20 cellular contexts compared by ENCODE assay signal in the genomic region with DNA sequence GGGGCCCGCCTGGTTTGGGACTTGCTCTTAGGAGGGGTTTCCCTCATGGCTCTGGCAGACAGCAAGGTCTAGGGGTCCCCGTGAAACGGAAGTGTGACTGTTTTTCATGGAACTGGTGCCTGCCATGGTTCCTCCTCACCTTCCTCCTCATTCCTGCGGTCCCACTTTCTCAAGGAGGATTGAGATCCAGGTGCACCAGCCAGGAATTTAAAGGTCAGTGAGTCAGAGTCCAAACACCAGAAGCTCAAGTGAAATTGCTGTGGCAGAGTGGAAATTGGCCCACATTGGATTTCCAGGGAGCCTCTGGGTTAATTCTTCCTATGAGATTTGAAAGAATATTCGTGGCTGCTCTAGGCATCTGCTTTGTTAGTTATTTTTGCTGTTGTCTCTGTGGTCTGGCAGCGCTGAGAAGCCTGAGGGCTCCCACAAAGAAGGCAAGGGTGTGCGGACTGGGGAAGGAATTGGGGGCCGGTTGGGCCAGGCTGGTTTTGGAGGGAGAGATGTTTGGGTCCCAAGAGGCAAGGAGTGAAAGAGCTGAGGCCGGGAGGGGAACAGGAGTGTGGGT.
"Had no signal": no experiment of that assay in that cellular context is flagged by ENCODE, and none has a peak within 500 bp of the region (broad histone marks: within the 10 kb centered on the region; RNA-seq: fewer than 3 reads in every experiment).

No MANE protein-coding gene starts in this region.

- H2AFZ ChIP-seq: neural progenitor cell had no signal

- DNase-seq: activated B cell treated with CpG ODN at 0.5 μM for 24 hours; activated CD4-positive, alpha-beta T cell treated with anti-CD3 and anti-CD28 coated beads for 4 hours; activated CD4-positive, alpha-beta T cell treated with anti-CD3 and anti-CD28 coated beads, Interleukin-2, amount 50 U/mL, for 48 hours; activated CD8-positive, alpha-beta memory T cell treated with anti-CD3 and anti-CD28 coated beads, Interleukin-2, amount 50 U/mL, for 48 hours; activated naive CD4-positive, alpha-beta T cell; activated T-cell treated with anti-CD3 and anti-CD28 coated beads, Interleukin-2, amount 50 U/mL, for 4 hours; effector CD8-positive, alpha-beta T cell; foreskin keratinocyte; left lung; mucosa of descending colon; naive thymus-derived CD4-positive, alpha-beta T cell; stimulated activated CD4-positive, alpha-beta T cell treated with anti-CD3 and anti-CD28 coated beads, Interleukin-4, amount 100 ng/mL, for 4 hours; SW 1271; T-helper 17 cell; uterus had no signal

- H3K9me3 ChIP-seq: adrenal gland, left lung, mucosa of descending colon, suprapubic skin, tibial nerve, uterus had no signal

- H3K27me3 ChIP-seq: adrenal gland, cardiac muscle cell, neural progenitor cell, suprapubic skin, tibial nerve, uterus had no signal

- H3K9ac ChIP-seq: neural progenitor cell had no signal

- H3K36me3 ChIP-seq: adrenal gland, cardiac muscle cell, left lung, neural progenitor cell, suprapubic skin, tibial nerve, uterus had no signal

- H3K4me1 ChIP-seq: adrenal gland, foreskin keratinocyte, left lung, neural progenitor cell, uterus had no signal

- ATAC-seq: activated T-cell treated with anti-CD3 and anti-CD28 coated beads, Interleukin-2, amount 50 U/mL, for 4 hours; foreskin keratinocyte; left lung; mucosa of descending colon; naive thymus-derived CD4-positive, alpha-beta T cell; T-helper 17 cell had no signal

- H3K4me3 ChIP-seq: adrenal gland, cardiac muscle cell, left lung, mucosa of descending colon, neural progenitor cell, suprapubic skin, tibial nerve, uterus had no signal

- H3K27ac ChIP-seq: adrenal gland, cardiac muscle cell, foreskin keratinocyte, left lung, neural progenitor cell, suprapubic skin, uterus had no signal

- H3K4me2 ChIP-seq: neural progenitor cell had no signal
